ENCODE assay signal across 8 cellular contexts in the genomic region with DNA sequence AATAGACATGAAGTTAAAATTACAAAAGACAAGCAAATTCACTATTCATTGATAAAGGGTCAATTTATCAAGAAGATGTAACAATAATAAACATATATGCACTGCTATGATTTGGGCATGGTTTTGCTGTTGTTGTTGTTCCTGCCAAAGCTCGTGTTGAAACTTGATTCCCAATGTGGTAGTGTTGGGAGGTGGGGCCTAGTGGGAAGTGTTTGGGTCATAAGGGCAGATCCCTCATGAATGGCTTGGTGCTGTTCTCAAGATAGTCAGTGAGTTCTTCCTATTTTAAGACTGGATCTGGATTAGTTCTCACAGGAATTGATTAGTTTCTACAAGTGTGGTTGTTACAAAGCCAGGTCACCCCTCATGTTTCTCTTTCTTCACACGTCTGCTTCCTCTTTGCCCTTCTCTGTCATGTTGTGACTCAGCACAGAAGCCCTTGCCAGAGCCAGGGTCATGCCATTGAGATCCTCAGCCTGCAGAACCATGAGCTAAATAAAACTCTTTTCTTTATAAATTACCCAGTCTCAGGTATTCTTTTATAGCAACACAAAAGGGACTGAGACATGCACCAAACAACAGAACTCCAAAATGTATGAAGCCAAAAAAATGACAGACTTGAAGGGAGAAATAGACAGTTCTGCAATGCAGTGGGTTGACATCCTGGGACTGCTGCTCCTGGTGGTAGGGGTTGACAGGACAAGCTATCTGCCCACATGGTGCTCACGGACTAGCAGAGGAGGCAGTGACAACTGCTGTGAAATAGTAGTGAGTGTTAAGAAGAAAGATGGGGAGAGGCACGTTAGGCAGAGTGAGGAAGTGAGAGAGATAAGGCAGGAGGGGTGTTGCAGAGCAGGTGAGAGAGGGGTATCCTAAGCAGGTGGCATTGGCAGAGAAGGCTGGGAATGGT. TPM values are rescaled to one million over a fixed set of nuclear protein-coding genes. Genes with fewer than 3 reads are reported as not detected.
DNase-seq lines count a peak whose midpoint lies in the region; ATAC-seq and TF ChIP-seq lines count a peak whose summit lies in the region.

No MANE protein-coding gene starts in this region.

- DNase-seq in GM13976 (ENCODE audit: low spot score) (peak; percentile 36), KG1 (lab: John Stamatoyannopoulos, UW) (peak; percentile 18), sciatic nerve (ENCODE audit: low spot score) (no peak), NCI-H524 treated with DMSO at 0.1 percent for 48 hours (lab: John Stamatoyannopoulos, UW) (no peak), NCI-H226 (no peak)
- peak; percentile 6 for DNase-seq in activated naive CD8-positive, alpha-beta T cell treated with anti-CD3 and anti-CD28 coated beads, Interleukin-2, amount 50 U/mL, for 24 hours
- DNase-seq in stimulated activated CD4-positive, alpha-beta T cell treated with anti-CD3 and anti-CD28 coated beads, Interleukin-12 subunit alpha, Interleukin-12 subunit beta, amount 100 ng/mL, for 4 hours, result no peak

- intact Hi-C loops in sciatic nerve (cut with DNase I), result no loop called here

- TF ChIP-seq CTCF in GM13976 (IDR thresholded peaks at IDR 0.05; ENCODE audit: borderline replicate concordance, control extremely low read depth, extremely low read depth, insufficient read depth, missing control alignments), result peak; percentile 29

- peaks cover 10% of the 10 kb centered on the region for H3K27me3 Mint-ChIP-seq in activated naive CD8-positive, alpha-beta T cell treated with anti-CD3 and anti-CD28 coated beads, Interleukin-2, amount 50 U/mL, for 24 hours

- no peak overlapping the region for H3K27ac Mint-ChIP-seq in activated naive CD8-positive, alpha-beta T cell treated with anti-CD3 and anti-CD28 coated beads, Interleukin-2, amount 50 U/mL, for 24 hours

- H3K9me3 Mint-ChIP-seq in activated naive CD8-positive, alpha-beta T cell treated with anti-CD3 and anti-CD28 coated beads, Interleukin-2, amount 50 U/mL, for 24 hours, result no peaks in the 10 kb centered on the region

- H3K4me3 Mint-ChIP-seq in activated naive CD8-positive, alpha-beta T cell treated with anti-CD3 and anti-CD28 coated beads, Interleukin-2, amount 50 U/mL, for 24 hours, result no peak overlapping the region

- H3K4me1 Mint-ChIP-seq in activated naive CD8-positive, alpha-beta T cell treated with anti-CD3 and anti-CD28 coated beads, Interleukin-2, amount 50 U/mL, for 24 hours, result peaks cover 10% of the 10 kb centered on the region

- ATAC-seq in GM21723 (IDR thresholded peaks at IDR 0.05; ENCODE audit: unreplicated experiment), result peak; percentile 83
- ATAC-seq in activated naive CD8-positive, alpha-beta T cell treated with anti-CD3 and anti-CD28 coated beads, Interleukin-2, amount 50 U/mL, for 24 hours, result peak; percentile 62
- ATAC-seq in sciatic nerve, result peak; percentile 32

- in situ Hi-C loops in GM13976 (cut with MboI; ENCODE audit: low sequenced_read_pairs, unreplicated experiment), result loop anchor here (10.0 to 25.0 kb wide), 2 partner anchors 71 to 344 kb away; a partner anchor contains a TSS

- no peaks in the 10 kb centered on the region for H3K36me3 Mint-ChIP-seq in activated naive CD8-positive, alpha-beta T cell treated with anti-CD3 and anti-CD28 coated beads, Interleukin-2, amount 50 U/mL, for 24 hours (ENCODE audit: low read depth)

RNA-seq across cellular contexts. Expression of a gene that starts 18.6 kb away (rescaled TPM):
- 0.36 TPM for total RNA-seq in sciatic nerve

Comparison
In these comparisons a context has a peak if more than half of its experiments do, and no peak if none do; other contexts are left out.
1. DNase-seq: peak in GM13976 (single experiment), KG1 (single experiment) and activated naive CD8-positive, alpha-beta T cell treated with anti-CD3 and anti-CD28 coated beads, Interleukin-2, amount 50 U/mL, for 24 hours (single experiment); none in sciatic nerve (single experiment), NCI-H524 treated with DMSO at 0.1 percent for 48 hours (single experiment), NCI-H226 (single experiment) and stimulated activated CD4-positive, alpha-beta T cell treated with anti-CD3 and anti-CD28 coated beads, Interleukin-12 subunit alpha, Interleukin-12 subunit beta, amount 100 ng/mL, for 4 hours (single experiment).
2. ATAC-seq: peak in every context shown above with its lines; median percentile 83 in GM21723; 62 in activated naive CD8-positive, alpha-beta T cell treated with anti-CD3 and anti-CD28 coated beads, Interleukin-2, amount 50 U/mL, for 24 hours; 32 in sciatic nerve.